In the genomic region with DNA sequence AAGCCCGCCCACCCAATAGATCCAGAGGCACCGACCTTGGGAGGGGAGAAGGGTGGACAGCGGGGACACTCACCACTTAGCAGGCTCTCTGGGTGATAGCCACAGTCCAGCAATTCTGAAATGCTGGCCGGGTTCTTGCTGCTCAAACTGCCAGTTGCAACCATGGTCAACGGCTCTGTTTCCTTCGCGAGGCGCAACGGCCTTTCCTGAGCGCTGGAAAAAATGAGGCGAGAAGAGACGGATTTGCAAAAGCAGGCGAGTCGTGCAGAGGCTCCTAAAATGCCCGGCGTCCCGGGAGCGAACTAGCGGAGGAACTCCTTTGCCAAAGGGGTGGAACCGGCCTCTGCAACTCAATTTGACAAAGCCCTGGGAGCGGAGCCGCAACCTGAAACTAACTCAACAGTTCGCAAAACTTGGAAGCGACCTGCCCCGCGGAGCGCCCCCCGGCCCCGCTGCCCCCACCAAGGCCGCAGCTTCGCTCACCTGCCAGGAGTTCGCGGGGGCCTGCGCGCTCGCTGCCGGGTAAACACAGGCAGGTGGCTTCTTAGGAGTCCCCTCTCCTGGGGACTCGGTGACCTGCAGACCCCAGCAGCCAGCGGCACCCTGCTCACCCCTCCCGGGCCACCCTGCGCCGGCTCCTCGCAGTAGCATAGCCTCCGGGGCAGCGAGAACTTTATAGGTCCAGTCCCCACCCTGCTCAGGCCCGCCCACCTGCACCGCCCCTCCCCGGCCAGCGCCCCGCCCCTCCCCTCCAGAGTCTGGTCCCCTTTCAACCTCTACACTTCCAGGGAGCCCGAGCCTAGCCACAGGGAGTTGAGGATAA, we compare ENCODE assay signal across 9 cellular contexts. TPM values are rescaled to one million over a fixed set of nuclear protein-coding genes. Genes with fewer than 3 reads are reported as not detected.
DNase-seq lines count a peak whose midpoint lies in the region; ATAC-seq and TF ChIP-seq lines count a peak whose summit lies in the region.
"Had no signal": no experiment of that assay in that cellular context is flagged by ENCODE, and none has a peak within 500 bp of the region (broad histone marks: within the 10 kb centered on the region; RNA-seq: fewer than 3 reads in every experiment).

A gene with protein sequence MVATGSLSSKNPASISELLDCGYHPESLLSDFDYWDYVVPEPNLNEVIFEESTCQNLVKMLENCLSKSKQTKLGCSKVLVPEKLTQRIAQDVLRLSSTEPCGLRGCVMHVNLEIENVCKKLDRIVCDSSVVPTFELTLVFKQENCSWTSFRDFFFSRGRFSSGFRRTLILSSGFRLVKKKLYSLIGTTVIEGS (minus strand): TSS at position 649 of the 823 bp plus-strand sequence. CDS start 485 bp downstream, at position 164.

- H3K9ac ChIP-seq in stomach smooth muscle (ENCODE audit: low read length in 2 of 2) = peak within 1 kb of the TSS in 1 of 2 donors; percentile 58

- intact Hi-C loops in lower leg skin (cut with DNase I; ENCODE audit: low total_unique reads) = no loop called here

- ATAC-seq in GM18519 (IDR thresholded peaks at IDR 0.05; ENCODE audit: low FRiP score, unreplicated experiment) = no peak

- 1 to 2% methylated on average over 31 to 38 of the region's 51 CpGs for WGBS in lower leg skin, 2 donors

- TF ChIP-seq CTCF in RWPE1 (conservative IDR thresholded peaks at IDR 0.05; ENCODE audit: low read depth) (no peak), coronary artery (IDR thresholded peaks at IDR 0.05) (no peak), lower leg skin (IDR thresholded peaks at IDR 0.05) (no peak)

- DNase-seq in NCI-H1105 treated with DMSO at 0.1 percent for 48 hours (lab: John Stamatoyannopoulos, UW) (peak; percentile 31), NCI-H1105 (lab: John Stamatoyannopoulos, UW) (no peak), RWPE1 (ENCODE audit: low spot score) (peak; percentile 27), coronary artery (ENCODE audit: low spot score) (peak; percentile 78), lower leg skin (ENCODE audit: low spot score in 2 of 2) (peak in 1 of 2 donors; percentile 88), putamen (ENCODE audit: low spot score) (no peak)

- CTCF ChIA-PET in RWPE1 (lab: Yijun Ruan, JAX) = interaction anchor here (1.4 kb wide), 1 partner anchor 97 kb away, joined by 3 read pairs; no protein-coding TSS in a partner anchor

- POLR2A ChIA-PET in RWPE1 (lab: Yijun Ruan, JAX; ENCODE audit: low non-redundant PET) = no interaction called here

- no peaks in the 10 kb centered on the region for H3K27me3 ChIP-seq in stomach smooth muscle (ENCODE audit: control insufficient read depth in 1 of 2, insufficient read depth in 2 of 2, low read length in 2 of 2)

- peaks cover 13% of the 10 kb centered on the region for H3K4me1 ChIP-seq in stomach smooth muscle (ENCODE audit: control insufficient read depth, insufficient read depth, low read length)

- peak within 1 kb of the TSS; percentile 79 for H3K4me3 ChIP-seq in coronary artery
- H3K4me3 ChIP-seq in lower leg skin (ENCODE audit: low read depth, poor library complexity, severe bottlenecking) = peak within 1 kb of the TSS; percentile 43
- H3K4me3 ChIP-seq in stomach smooth muscle (ENCODE audit: low read length in 2 of 2) = peak within 1 kb of the TSS; percentile 81 to 86

- TF ChIP-seq POLR2A in lower leg skin (IDR thresholded peaks at IDR 0.05) = no peak

- no peaks in the 10 kb centered on the region for H3K9me3 ChIP-seq in stomach smooth muscle (ENCODE audit: control insufficient read depth in 2 of 2, low read length in 2 of 2)

- H3K27ac ChIP-seq in RWPE1 (no peak within 1 kb of the TSS), coronary artery (peak within 1 kb of the TSS; percentile 15 to 56), stomach smooth muscle (ENCODE audit: low read length) (no peak within 1 kb of the TSS)
- H3K27ac ChIP-seq: C4-2B had no signal

- no peaks in the 10 kb centered on the region for H3K36me3 ChIP-seq in stomach smooth muscle (ENCODE audit: control insufficient read depth in 2 of 2, insufficient read depth in 2 of 2, low read length in 2 of 2)

RNA-seq across cellular contexts. Expression of the gene that starts here (rescaled TPM):
- 1 to 10 TPM in 3 of 4 donors, under 1 TPM in 1; 0.71 to 8.9 (median 1.7) TPM for total RNA-seq in lower leg skin

Comparison
In these comparisons a context has a peak if more than half of its experiments do, and no peak if none do; other contexts are left out.
1. DNase-seq: peak in NCI-H1105 treated with DMSO at 0.1 percent for 48 hours (single experiment), RWPE1 (single experiment) and coronary artery (single experiment); none in NCI-H1105 (single experiment) and putamen (single experiment).
2. H3K27ac ChIP-seq: peak in coronary artery (2 of 2); none in RWPE1 (single experiment) and stomach smooth muscle (single experiment).
3. Peak in every context shown above with its lines, with median percentiles within 50 percentile points of each other: H3K4me3 ChIP-seq.